In the genomic region with DNA sequence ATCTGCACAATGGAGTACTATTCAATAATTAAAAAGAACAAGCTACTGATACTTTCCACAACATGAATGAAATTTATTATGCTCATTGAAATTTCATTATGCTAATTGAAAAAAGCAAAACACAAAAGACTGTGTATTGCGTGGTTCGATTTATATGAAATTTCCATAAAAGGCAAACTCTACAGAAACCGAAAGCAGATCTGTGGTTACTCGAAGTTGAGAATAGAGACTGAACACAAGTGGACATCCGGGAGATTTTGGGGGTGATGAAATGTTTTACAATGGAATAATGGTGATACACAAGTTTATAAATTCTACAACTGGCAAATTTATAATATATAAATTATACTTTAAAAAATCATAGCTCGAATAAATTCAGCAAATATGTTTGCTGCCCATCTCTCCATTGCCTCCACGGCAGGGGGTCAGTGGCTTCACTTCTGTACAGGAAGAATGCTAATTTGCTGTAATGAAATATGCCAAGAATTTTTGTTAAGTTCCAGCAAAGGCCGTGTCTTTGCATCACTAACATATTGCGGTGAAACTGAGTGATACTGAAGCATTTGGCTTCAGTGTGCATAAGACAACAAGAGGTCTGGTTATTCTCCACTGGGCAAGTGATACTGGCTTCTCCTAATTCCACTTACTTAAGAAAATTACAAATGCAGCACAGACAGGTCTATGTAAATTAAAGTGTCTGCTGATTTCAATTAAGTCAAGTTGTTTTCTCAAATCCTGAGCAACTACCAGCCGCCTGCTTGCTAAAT, we compare ENCODE assay signal across 23 cellular contexts.
A peak's percentile ranks its signal among the peaks of the same experiment; 100 is the strongest.
DNase-seq lines count a peak whose midpoint lies in the region; ATAC-seq, FAIRE-seq and TF ChIP-seq lines count a peak whose summit lies in the region.
"Had no signal": no experiment of that assay in that cellular context is flagged by ENCODE, and none has a peak within 500 bp of the region (broad histone marks: within the 10 kb centered on the region; RNA-seq: fewer than 3 reads in every experiment).

No MANE protein-coding gene starts in this region.

- peaks cover 9% of the 10 kb centered on the region for H3K9me3 ChIP-seq in GM12878 (replicated peaks; ENCODE audit: control insufficient read depth, insufficient read depth, low read length)
- H3K9me3 ChIP-seq in tibial artery: peaks cover 0 to 3% (median 0%) of the 10 kb centered on the region in 3 donors

- 83% methylated on average over 10 of the region's 10 CpGs for WGBS in GM12878 (ENCODE audit: insufficient coverage, insufficient replicate concordance, low lambda C conversion rate, missing lambda C conversion rate)

- H3K4me2 ChIP-seq in GM12878 (ENCODE audit: control insufficient read depth, insufficient read depth): no peak overlapping the region

- FAIRE-seq in GM12891 (lab: Jason Lieb, UNC) (peak; percentile 68), GM12878 (lab: Jason Lieb, UNC) (no peak)

- H3K27me3 Mint-ChIP-seq in natural killer cell treated with Interleukin-12 subunit alpha and Interleukin-12 subunit beta and Interleukin-15 and Interleukin-18, amount 100 ng/mL, for 72 hours: peaks cover 0 to 2% of the 10 kb centered on the region in 2 donors
- H3K27me3 Mint-ChIP-seq in activated CD4-positive, alpha-beta T cell treated with anti-CD3 and anti-CD28 coated beads for 36 hours: peaks cover 7% of the 10 kb centered on the region

- SMC1A ChIA-PET in GM12878 (lab: Charles Lee; ENCODE audit: uncharacterized antibody, unreplicated experiment): interaction anchor here (1.2 kb wide), 1 partner anchor 10 kb away, joined by 3 read pairs; no protein-coding TSS in a partner anchor

- peaks cover 40% of the 10 kb centered on the region for H3K36me3 Mint-ChIP-seq in natural killer cell treated with Interleukin-12 subunit alpha and Interleukin-12 subunit beta and Interleukin-15 and Interleukin-18, amount 100 ng/mL, for 72 hours
- no peaks in the 10 kb centered on the region for H3K36me3 Mint-ChIP-seq in activated CD4-positive, alpha-beta T cell treated with anti-CD3 and anti-CD28 coated beads for 36 hours (ENCODE audit: low read depth)
- H3K36me3 Mint-ChIP-seq: stimulated activated effector memory CD8-positive, alpha-beta T cell treated with anti-CD3 and anti-CD28 coated beads, Interleukin-12 subunit alpha, Interleukin-12 subunit beta, amount 100 ng/mL, for 72 hours had no signal

- peak; percentile 34; the same call in 1 of the 3 replicates for ATAC-seq in GM12878
- ATAC-seq in natural killer cell treated with Interleukin-12 subunit alpha and Interleukin-12 subunit beta and Interleukin-15 and Interleukin-18, amount 100 ng/mL, for 72 hours: no peak
- ATAC-seq in activated CD4-positive, alpha-beta T cell treated with anti-CD3 and anti-CD28 coated beads for 36 hours: no peak
- ATAC-seq in GM21619 (IDR thresholded peaks at IDR 0.05; ENCODE audit: unreplicated experiment): no peak
- ATAC-seq: esophagus mucosa; gastroesophageal sphincter; sciatic nerve; stimulated activated effector memory CD8-positive, alpha-beta T cell treated with anti-CD3 and anti-CD28 coated beads, Interleukin-12 subunit alpha, Interleukin-12 subunit beta, amount 100 ng/mL, for 72 hours had no signal

- in situ Hi-C loops in GM12878 (cut with MboI): no loop called here

- peaks cover 2% of the 10 kb centered on the region for H3K9me3 Mint-ChIP-seq in natural killer cell treated with Interleukin-12 subunit alpha and Interleukin-12 subunit beta and Interleukin-15 and Interleukin-18, amount 100 ng/mL, for 72 hours
- H3K9me3 Mint-ChIP-seq in activated CD4-positive, alpha-beta T cell treated with anti-CD3 and anti-CD28 coated beads for 36 hours (ENCODE audit: low read depth): peaks cover 13% of the 10 kb centered on the region

- no peak overlapping the region for H2AFZ ChIP-seq in GM12878 (ENCODE audit: control insufficient read depth, low read depth, low read length)
- H2AFZ ChIP-seq: parathyroid adenoma had no signal

- no peak overlapping the region for H3K4me3 ChIP-seq in GM12878
- H3K4me3 ChIP-seq in tibial artery: no peak overlapping the region
- H3K4me3 ChIP-seq: gastroesophageal sphincter, tibial nerve had no signal

- DNase-seq in GM12891 (ENCODE audit: insufficient read length, low spot score) (no peak), NOMO-1 treated with dmso at 0.1 percent for 144 hours (lab: John Stamatoyannopoulos, UW; ENCODE audit: unreplicated experiment) (peak; percentile 1), GM12878 (ENCODE audit: low read depth, low spot score) (no peak), tibial artery (no peak)
- DNase-seq in natural killer cell treated with Interleukin-12 subunit alpha and Interleukin-12 subunit beta and Interleukin-15 and Interleukin-18, amount 100 ng/mL, for 72 hours (ENCODE audit: low spot score): no peak
- no peak for DNase-seq in stimulated activated CD4-positive, alpha-beta T cell treated with anti-CD3 and anti-CD28 coated beads, Interleukin-15, amount 100 ng/mL, for 24 hours
- DNase-seq in activated CD4-positive, alpha-beta T cell treated with anti-CD3 and anti-CD28 coated beads for 36 hours: no peak
- DNase-seq: activated CD4-positive, alpha-beta T cell treated with anti-CD3 and anti-CD28 coated beads, Interleukin-2, amount 50 U/mL, for 1 hour; activated gamma-delta T cell treated with Interleukin-2 at 50 U/mL for 16 hours; amniotic stem cell; central memory CD4-positive, alpha-beta T cell; effector CD4-positive, alpha-beta T cell; kidney glomerular epithelial cell; NCI-H1417 treated with DMSO at 0.1 percent for 48 hours; NCI-H2107 had no signal

- no peaks in the 10 kb centered on the region for H3K79me2 ChIP-seq in GM12878 (ENCODE audit: control insufficient read depth, insufficient read depth, low read length)
- H3K79me2 ChIP-seq: parathyroid adenoma had no signal

- CTCF ChIA-PET in GM12878 (lab: Yijun Ruan, JAX): interaction anchor here (0.5 to 1.2 kb wide), 2 partner anchors 7 to 919 kb away, joined by 3 to 4 read pairs; no protein-coding TSS in a partner anchor
- CTCF ChIA-PET in activated CD4-positive, alpha-beta T cell treated with anti-CD3 and anti-CD28 coated beads for 36 hours (lab: Charles Lee): no interaction called here

- peaks cover 14 to 25% of the 10 kb centered on the region in 2 donors for H3K4me1 Mint-ChIP-seq in natural killer cell treated with Interleukin-12 subunit alpha and Interleukin-12 subunit beta and Interleukin-15 and Interleukin-18, amount 100 ng/mL, for 72 hours (ENCODE audit: low read depth in 2 of 2)
- H3K4me1 Mint-ChIP-seq in activated CD4-positive, alpha-beta T cell treated with anti-CD3 and anti-CD28 coated beads for 36 hours: peaks cover 9% of the 10 kb centered on the region
- H3K4me1 Mint-ChIP-seq: nephron had no signal

- no peak for TF ChIP-seq EP300 in GM12878 (IDR thresholded peaks at IDR 0.05; ENCODE audit: borderline replicate concordance in 1 of 2, control insufficient read depth in 1 of 2, low read depth in 2 of 2, low read length in 2 of 2)

- TF ChIP-seq RAD21 in GM12878 (IDR thresholded peaks at IDR 0.05; ENCODE audit: insufficient read depth, low read depth, low read length): no peak

- BruUV-seq in GM12878 (replicated peaks; lab: Mats Ljungman, UMichigan): no TSS peak

- intact Hi-C loops in GM12878 (cut with micrococcal nuclease; ENCODE audit: unreplicated experiment): loop anchor here (5.0 kb wide), 1 partner anchor 115 kb away; no protein-coding TSS in a partner anchor
- intact Hi-C loops in activated CD4-positive, alpha-beta T cell treated with anti-CD3 and anti-CD28 coated beads for 36 hours (cut with DNase I, micrococcal nuclease): no loop called here
- intact Hi-C loops in tibial artery (cut with DNase I; ENCODE audit: low total_unique reads): no loop called here

- H3K4me1 ChIP-seq in GM12878 (ENCODE audit: control insufficient read depth, insufficient read depth, low read length) (peaks cover 21% of the 10 kb centered on the region), tibial artery (no peaks in the 10 kb centered on the region)
- H3K4me1 ChIP-seq: gastroesophageal sphincter, parathyroid adenoma, tibial nerve had no signal

- POLR2A ChIA-PET in GM12878 (lab: Charles Lee): no interaction called here
- POLR2A ChIA-PET in activated CD4-positive, alpha-beta T cell treated with anti-CD3 and anti-CD28 coated beads for 36 hours (lab: Charles Lee): no interaction called here

- H3K27me3 ChIP-seq in GM12878 (replicated peaks in 1 of 2; ENCODE audit: control insufficient read depth in 2 of 2, insufficient read depth in 2 of 2, low read length in 1 of 2) (no peaks in the 10 kb centered on the region), tibial artery (no peaks in the 10 kb centered on the region)
- H3K27me3 ChIP-seq: gastroesophageal sphincter, tibial nerve had no signal

- TF ChIP-seq CTCF in GM12878 (IDR thresholded peaks at IDR 0.05 in 2 of 3, conservative IDR thresholded peaks at IDR 0.05 in 1 of 3; ENCODE audit: control insufficient read depth in 2 of 3, extremely low read depth in 1 of 3, insufficient read depth in 1 of 3, low read depth in 3 of 3, low read length in 3 of 3) (no peak), tibial artery (IDR thresholded peaks at IDR 0.05) (no peak)

- H3K27ac ChIP-seq in GM12878 (ENCODE audit: control insufficient read depth, insufficient read depth) (peak overlapping the region; percentile 88), tibial artery (no peak overlapping the region)
- H3K27ac ChIP-seq: gastroesophageal sphincter, parathyroid adenoma, tibial nerve had no signal

- peak overlapping the region in 1 of 2 donors; percentile 91 for H3K27ac Mint-ChIP-seq in natural killer cell treated with Interleukin-12 subunit alpha and Interleukin-12 subunit beta and Interleukin-15 and Interleukin-18, amount 100 ng/mL, for 72 hours
- no peak overlapping the region for H3K27ac Mint-ChIP-seq in activated CD4-positive, alpha-beta T cell treated with anti-CD3 and anti-CD28 coated beads for 36 hours
- H3K27ac Mint-ChIP-seq: nephron; stimulated activated effector memory CD8-positive, alpha-beta T cell treated with anti-CD3 and anti-CD28 coated beads, Interleukin-12 subunit alpha, Interleukin-12 subunit beta, amount 100 ng/mL, for 72 hours had no signal

- H3K4me3 Mint-ChIP-seq in natural killer cell treated with Interleukin-12 subunit alpha and Interleukin-12 subunit beta and Interleukin-15 and Interleukin-18, amount 100 ng/mL, for 72 hours: peak overlapping the region; percentile 54
- no peak overlapping the region for H3K4me3 Mint-ChIP-seq in activated CD4-positive, alpha-beta T cell treated with anti-CD3 and anti-CD28 coated beads for 36 hours
- H3K4me3 Mint-ChIP-seq: nephron; stimulated activated effector memory CD8-positive, alpha-beta T cell treated with anti-CD3 and anti-CD28 coated beads, Interleukin-12 subunit alpha, Interleukin-12 subunit beta, amount 100 ng/mL, for 72 hours had no signal

- no peak overlapping the region for H3K9ac ChIP-seq in GM12878 (ENCODE audit: control insufficient read depth, insufficient read depth, low read length)
- H3K9ac ChIP-seq: parathyroid adenoma had no signal

- H3K36me3 ChIP-seq in GM12878 (ENCODE audit: control insufficient read depth in 2 of 2, insufficient read depth in 2 of 2, low read length in 1 of 2) (no peaks in the 10 kb centered on the region), tibial artery (no peaks in the 10 kb centered on the region)
- H3K36me3 ChIP-seq: gastroesophageal sphincter, tibial nerve had no signal

- no peaks in the 10 kb centered on the region for H4K20me1 ChIP-seq in GM12878 (ENCODE audit: control insufficient read depth, insufficient read depth)

- TF ChIP-seq POLR2A in GM12891 (IDR thresholded peaks at IDR 0.05; ENCODE audit: low read depth, low read length): no peak
- no peak for TF ChIP-seq POLR2A in GM12878 (IDR thresholded peaks at IDR 0.05; ENCODE audit: low read depth, low read length)

- RAD21 ChIA-PET in GM12878 (lab: Charles Lee; ENCODE audit: unreplicated experiment): no interaction called here
